In genomic region chr5:82661933-82662332, GRCh38 we compare ENCODE assay signal across 23 cellular contexts.
DNase-seq lines count a peak whose midpoint lies in the region; ATAC-seq, FAIRE-seq and TF ChIP-seq lines count a peak whose summit lies in the region.
"Had no signal": no experiment of that assay in that cellular context is flagged by ENCODE, and none has a peak within 500 bp of the region (broad histone marks: within the 10 kb centered on the region; RNA-seq: fewer than 3 reads in every experiment).

No MANE protein-coding gene starts in this region.

- H3K4me3 ChIP-seq in A549 (no peak overlapping the region), SJSA1 (no peak overlapping the region), fibroblast of villous mesenchyme (ENCODE audit: low read depth, low read length) (no peak overlapping the region)
- H3K4me3 ChIP-seq: HAP-1 had no signal

- H3K27me3 ChIP-seq in SJSA1 (replicated peaks): no peaks in the 10 kb centered on the region

- no peaks in the 10 kb centered on the region for H3K36me3 ChIP-seq in SJSA1
- H3K36me3 ChIP-seq: HAP-1 had no signal

- TF ChIP-seq CTCF in A549 (IDR thresholded peaks at IDR 0.05): no peak
- no peak for TF ChIP-seq CTCF in fibroblast of villous mesenchyme (IDR thresholded peaks at IDR 0.05; ENCODE audit: insufficient read depth, low read depth, low read length)

- TF ChIP-seq RAD21 in A549 (conservative IDR thresholded peaks at IDR 0.05 in 1 of 2, IDR thresholded peaks at IDR 0.05 in 1 of 2): no peak

- no peak overlapping the region for H3K4me2 ChIP-seq in A549

- TF ChIP-seq EP300 in A549 (IDR thresholded peaks at IDR 0.05): no peak

- TF ChIP-seq POLR2A in A549 (IDR thresholded peaks at IDR 0.05; ENCODE audit: low read length): no peak

- ATAC-seq in A549: no peak

- 4% methylated on average over 1 of the region's 1 CpG for WGBS in A549 (ENCODE audit: missing lambda C conversion rate)

- POLR2A ChIA-PET in A549 (lab: Yijun Ruan, JAX): no interaction called here

- DNase-seq in A549 (ENCODE audit: low read depth in 1 of 2, low spot score in 1 of 2): no peak
- DNase-seq in SJSA1 (ENCODE audit: low read depth in 1 of 2, low spot score in 2 of 2): no peak
- DNase-seq in amniotic epithelial cell (ENCODE audit: low read depth): peak; percentile 9
- peak; percentile 18 for DNase-seq in fibroblast of villous mesenchyme (ENCODE audit: low read depth)
- DNase-seq in AG08396 (ENCODE audit: low spot score): no peak
- DNase-seq in NCI-H446 treated with DMSO at 0.1 percent for 48 hours (lab: John Stamatoyannopoulos, UW): no peak
- no peak for DNase-seq in iPS-NIHi11 (ENCODE audit: low spot score)
- no peak for DNase-seq in cerebellar cortex (ENCODE audit: low spot score)
- DNase-seq: ACHN; C1 segment of cervical spinal cord; Calu3; CD4-positive, alpha-beta memory T cell; COR-L47; DMS53; DMS79 treated with DMSO at 0.1 percent for 48 hours; GF-D8; GOT3 had no signal

- CTCF ChIA-PET in A549 (lab: Yijun Ruan, JAX): no interaction called here

- H3K4me1 ChIP-seq in A549 (no peaks in the 10 kb centered on the region), SJSA1 (replicated peaks) (peaks cover 20% of the 10 kb centered on the region)
- H3K4me1 ChIP-seq: HAP-1 had no signal

- H3K27ac ChIP-seq in A549 (no peak overlapping the region), SJSA1 (peak overlapping the region; percentile 70)
- H3K27ac ChIP-seq: 22Rv1 had no signal

- peak; percentile 7 for FAIRE-seq in A549 (lab: Jason Lieb, UNC)
- FAIRE-seq: A204.1, GM12891, GM18507, H54 had no signal

- no peaks in the 10 kb centered on the region for H3K9me3 ChIP-seq in A549
- H3K9me3 ChIP-seq in SJSA1 (replicated peaks): no peaks in the 10 kb centered on the region
- H3K9me3 ChIP-seq: HAP-1 had no signal

TF ChIP-seq in A549, 52 proteins besides CTCF, POLR2A, EP300 and RAD21:
- TF ChIP-seq RARB (CRISPR knock-in tag; IDR thresholded peaks at IDR 0.05) (no peak), HES2 (IDR thresholded peaks at IDR 0.05) (no peak), EHF (CRISPR knock-in tag; IDR thresholded peaks at IDR 0.05) (no peak), NPAS2 (CRISPR knock-in tag; IDR thresholded peaks at IDR 0.05; ENCODE audit: borderline replicate concordance) (no peak), NFE2L2 (conservative IDR thresholded peaks at IDR 0.05; ENCODE audit: low read length) (no peak), PHF8 (IDR thresholded peaks at IDR 0.05; ENCODE audit: borderline replicate concordance, low read depth) (no peak), CHD2 (IDR thresholded peaks at IDR 0.05; ENCODE audit: low read length, partially characterized antibody) (no peak)

Comparison
In these comparisons a context has a peak if more than half of its experiments do, and no peak if none do; other contexts are left out.
1. DNase-seq: peak in amniotic epithelial cell (single experiment) and fibroblast of villous mesenchyme (single experiment); none in A549 (0 of 2), SJSA1 (0 of 2), AG08396 (single experiment), NCI-H446 treated with DMSO at 0.1 percent for 48 hours (single experiment), iPS-NIHi11 (single experiment) and cerebellar cortex (single experiment).